Comparison of ENCODE assay signal across 15 cellular contexts in genomic region chr11:118892964-118893363, GRCh38. TPM values are rescaled to one million over a fixed set of nuclear protein-coding genes. Genes with fewer than 3 reads are reported as not detected.
DNase-seq lines count a peak whose midpoint lies in the region; ATAC-seq and TF ChIP-seq lines count a peak whose summit lies in the region.
"Had no signal": no experiment of that assay in that cellular context is flagged by ENCODE, and none has a peak within 500 bp of the region (broad histone marks: within the 10 kb centered on the region; RNA-seq: fewer than 3 reads in every experiment).

No MANE protein-coding gene starts in this region.

- 93 to 100% methylated on average over 1 to 3 of the region's 8 CpGs for WGBS in gastroesophageal sphincter (ENCODE audit: low coverage in 1 of 2), 2 donors

- peaks cover 17% of the 10 kb centered on the region for H3K36me3 Mint-ChIP-seq in activated CD4-positive, alpha-beta T cell treated with anti-CD3 and anti-CD28 coated beads, Interleukin-2, amount 10 ng/mL, durations not matched to agents 24 days and 14 days (ENCODE audit: low read depth)
- H3K36me3 Mint-ChIP-seq in activated T-helper 2 cell treated with anti-CD3 and anti-CD28 coated beads, Interferon-gamma antibody, Interleukin-2, Interleukin-4, amounts not matched to agents 10 μg/mL and 5 μg/mL and 100 μg/mL, durations not matched to agents 14 hours and 24 hours and 36 hours (ENCODE audit: low read depth) = peaks cover 30% of the 10 kb centered on the region
- H3K36me3 Mint-ChIP-seq in naive thymus-derived CD8-positive, alpha-beta T cell = peaks cover 0 to 20% (median 6%) of the 10 kb centered on the region in 3 donors

- POLR2A ChIA-PET in naive thymus-derived CD8-positive, alpha-beta T cell (lab: Charles Lee) = interaction anchor here (0.7 to 7.4 kb wide), 8 partner anchors 8 to 193 kb away, joined by 3 to 130 read pairs (median 6); partner anchors contain the start of gene CXCR5

- peaks cover 3% of the 10 kb centered on the region; the same call in 1 of the 2 replicates for H3K27me3 ChIP-seq in KMS-11 (ENCODE audit: insufficient read depth, low read depth)
- H3K27me3 ChIP-seq in gastroesophageal sphincter = no peaks in the 10 kb centered on the region

- peak overlapping the region; percentile 36; the same call in 1 of the 2 replicates for H3K4me2 ChIP-seq in KMS-11

- no peaks in the 10 kb centered on the region for H3K9me3 ChIP-seq in gastroesophageal sphincter
- H3K9me3 ChIP-seq: lower lobe of right lung, psoas muscle had no signal

- H3K4me1 Mint-ChIP-seq in activated CD4-positive, alpha-beta T cell treated with anti-CD3 and anti-CD28 coated beads, Interleukin-2, amount 10 ng/mL, durations not matched to agents 24 days and 14 days = peaks cover 71% of the 10 kb centered on the region
- H3K4me1 Mint-ChIP-seq in activated T-helper 2 cell treated with anti-CD3 and anti-CD28 coated beads, Interferon-gamma antibody, Interleukin-2, Interleukin-4, amounts not matched to agents 10 μg/mL and 5 μg/mL and 100 μg/mL, durations not matched to agents 14 hours and 24 hours and 36 hours (ENCODE audit: low read depth) = peaks cover 54% of the 10 kb centered on the region
- peaks cover 58 to 99% (median 99%) of the 10 kb centered on the region in 4 donors for H3K4me1 Mint-ChIP-seq in naive thymus-derived CD8-positive, alpha-beta T cell

- H3K79me2 ChIP-seq in KMS-11 (ENCODE audit: insufficient read depth, low read depth) = no peaks in the 10 kb centered on the region

- TF ChIP-seq CTCF in KMS-11 (conservative IDR thresholded peaks at IDR 0.05; ENCODE audit: low read depth, low read length) (no peak), gastroesophageal sphincter (IDR thresholded peaks at IDR 0.05) (no peak)

- H3K27ac ChIP-seq in KMS-11 (no peak overlapping the region), gastroesophageal sphincter (no peak overlapping the region)
- H3K27ac ChIP-seq: lower lobe of right lung, psoas muscle had no signal

- TF ChIP-seq POLR2A in gastroesophageal sphincter (IDR thresholded peaks at IDR 0.05) = no peak

- DNase-seq in activated CD4-positive, alpha-beta T cell treated with anti-CD3 and anti-CD28 coated beads, Interleukin-2, amount 10 ng/mL, durations not matched to agents 24 days and 14 days = no peak
- DNase-seq in activated CD4-positive, alpha-beta T cell treated with anti-CD3 and anti-CD28 coated beads, Interleukin-2, amount 50 U/mL, for 1 hour = no peak
- DNase-seq in activated T-helper 2 cell treated with anti-CD3 and anti-CD28 coated beads, Interferon-gamma antibody, Interleukin-2, Interleukin-4, amounts not matched to agents 10 μg/mL and 5 μg/mL and 100 μg/mL, durations not matched to agents 14 hours and 24 hours and 36 hours (ENCODE audit: low spot score) = no peak
- peak in 1 of 10 donors; percentile 67 for DNase-seq in naive thymus-derived CD8-positive, alpha-beta T cell
- no peak for DNase-seq in DMS79 treated with DMSO at 0.1 percent for 48 hours (lab: John Stamatoyannopoulos, UW)
- no peak for DNase-seq in NCI-H1105 treated with DMSO at 0.1 percent for 48 hours (lab: John Stamatoyannopoulos, UW)
- DNase-seq: Kasumi-1, lower lobe of right lung, psoas muscle had no signal

- H3K36me3 ChIP-seq in KMS-11 (ENCODE audit: insufficient read depth) (no peaks in the 10 kb centered on the region), gastroesophageal sphincter (peaks cover 0 to 42% of the 10 kb centered on the region in 2 donors)

- H3K4me3 ChIP-seq in KMS-11 (IDR thresholded peaks at IDR 0.05; ENCODE audit: insufficient read depth, low read depth, low read length) (no peak overlapping the region), gastroesophageal sphincter (no peak overlapping the region)
- H3K4me3 ChIP-seq: lower lobe of right lung, psoas muscle had no signal

- H3K27ac Mint-ChIP-seq in activated CD4-positive, alpha-beta T cell treated with anti-CD3 and anti-CD28 coated beads, Interleukin-2, amount 10 ng/mL, durations not matched to agents 24 days and 14 days = peak overlapping the region; percentile 84
- peak overlapping the region; percentile 48 for H3K27ac Mint-ChIP-seq in activated T-helper 2 cell treated with anti-CD3 and anti-CD28 coated beads, Interferon-gamma antibody, Interleukin-2, Interleukin-4, amounts not matched to agents 10 μg/mL and 5 μg/mL and 100 μg/mL, durations not matched to agents 14 hours and 24 hours and 36 hours
- H3K27ac Mint-ChIP-seq in naive thymus-derived CD8-positive, alpha-beta T cell = peak overlapping the region; percentile 92 to 99 (median 98)
- H3K27ac Mint-ChIP-seq: nephron had no signal

- no peak for TF ChIP-seq EP300 in gastroesophageal sphincter (IDR thresholded peaks at IDR 0.05)

- peak overlapping the region; percentile 63 for H3K4me3 Mint-ChIP-seq in activated CD4-positive, alpha-beta T cell treated with anti-CD3 and anti-CD28 coated beads, Interleukin-2, amount 10 ng/mL, durations not matched to agents 24 days and 14 days
- no peak overlapping the region for H3K4me3 Mint-ChIP-seq in activated T-helper 2 cell treated with anti-CD3 and anti-CD28 coated beads, Interferon-gamma antibody, Interleukin-2, Interleukin-4, amounts not matched to agents 10 μg/mL and 5 μg/mL and 100 μg/mL, durations not matched to agents 14 hours and 24 hours and 36 hours (ENCODE audit: low read depth)
- H3K4me3 Mint-ChIP-seq in naive thymus-derived CD8-positive, alpha-beta T cell = peak overlapping the region; percentile 62 to 91 (median 77)
- H3K4me3 Mint-ChIP-seq: CD14-positive monocyte, nephron had no signal

- intact Hi-C loops in activated CD4-positive, alpha-beta T cell treated with anti-CD3 and anti-CD28 coated beads, Interleukin-2, amount 10 ng/mL, durations not matched to agents 24 days and 14 days (cut with micrococcal nuclease) = loop anchor here (1.0 to 2.0 kb wide), 2 partner anchors 16 to 23 kb away; no protein-coding TSS in a partner anchor
- intact Hi-C loops in activated T-helper 2 cell treated with anti-CD3 and anti-CD28 coated beads, Interferon-gamma antibody, Interleukin-2, Interleukin-4, amounts not matched to agents 10 μg/mL and 5 μg/mL and 100 μg/mL, durations not matched to agents 14 hours and 24 hours and 36 hours (cut with micrococcal nuclease) = no loop called here

- no peaks in the 10 kb centered on the region for H3K9me3 Mint-ChIP-seq in activated CD4-positive, alpha-beta T cell treated with anti-CD3 and anti-CD28 coated beads, Interleukin-2, amount 10 ng/mL, durations not matched to agents 24 days and 14 days
- H3K9me3 Mint-ChIP-seq in activated T-helper 2 cell treated with anti-CD3 and anti-CD28 coated beads, Interferon-gamma antibody, Interleukin-2, Interleukin-4, amounts not matched to agents 10 μg/mL and 5 μg/mL and 100 μg/mL, durations not matched to agents 14 hours and 24 hours and 36 hours = no peaks in the 10 kb centered on the region
- no peaks in the 10 kb centered on the region for H3K9me3 Mint-ChIP-seq in naive thymus-derived CD8-positive, alpha-beta T cell
- H3K9me3 Mint-ChIP-seq: CD14-positive monocyte, nephron had no signal

- ATAC-seq in naive thymus-derived CD8-positive, alpha-beta T cell = peak; percentile 12 to 31
- no peak for ATAC-seq in gastroesophageal sphincter
- ATAC-seq: psoas muscle had no signal

- peak overlapping the region; percentile 10; the same call in 1 of the 2 replicates for H2AFZ ChIP-seq in KMS-11 (ENCODE audit: low read depth)

- no peaks in the 10 kb centered on the region for H4K20me1 ChIP-seq in KMS-11 (ENCODE audit: insufficient read depth)

- no peak overlapping the region for H3K9ac ChIP-seq in KMS-11

- H3K4me1 ChIP-seq in KMS-11 (ENCODE audit: low read depth, poor library complexity, severe bottlenecking) = peaks cover 15% of the 10 kb centered on the region
- H3K4me1 ChIP-seq in gastroesophageal sphincter = peaks cover 2 to 75% (median 17%) of the 10 kb centered on the region in 3 donors

- no peaks in the 10 kb centered on the region for H3K27me3 Mint-ChIP-seq in activated CD4-positive, alpha-beta T cell treated with anti-CD3 and anti-CD28 coated beads, Interleukin-2, amount 10 ng/mL, durations not matched to agents 24 days and 14 days
- no peaks in the 10 kb centered on the region for H3K27me3 Mint-ChIP-seq in activated T-helper 2 cell treated with anti-CD3 and anti-CD28 coated beads, Interferon-gamma antibody, Interleukin-2, Interleukin-4, amounts not matched to agents 10 μg/mL and 5 μg/mL and 100 μg/mL, durations not matched to agents 14 hours and 24 hours and 36 hours (ENCODE audit: low read depth)
- no peaks in the 10 kb centered on the region for H3K27me3 Mint-ChIP-seq in naive thymus-derived CD8-positive, alpha-beta T cell

RNA-seq across cellular contexts. Expression of gene CXCR5, which starts 9.3 kb away (rescaled TPM):
- 6.1 and 6.4 TPM in 2 replicates for total RNA-seq in activated CD4-positive, alpha-beta T cell treated with anti-CD3 and anti-CD28 coated beads, Interleukin-2, amount 10 ng/mL, durations not matched to agents 24 days and 14 days
- total RNA-seq in activated T-helper 2 cell treated with anti-CD3 and anti-CD28 coated beads, Interferon-gamma antibody, Interleukin-2, Interleukin-4, amounts not matched to agents 10 μg/mL and 5 μg/mL and 100 μg/mL, durations not matched to agents 14 hours and 24 hours and 36 hours = 7.5 and 8.1 TPM in 2 replicates
- 1 to 10 TPM; 3.2 to 3.5 TPM for total RNA-seq in naive thymus-derived CD8-positive, alpha-beta T cell
- under 1 TPM; 0.17 to 0.63 (median 0.29) TPM for polyA plus RNA-seq in naive thymus-derived CD8-positive, alpha-beta T cell
- under 1 TPM in 1 of 4 donors, not detected in 3; 0.08 TPM for total RNA-seq in gastroesophageal sphincter
- total RNA-seq: epithelial cell of proximal tubule, urinary bladder had no signal

RNA-seq across cellular contexts. Expression of gene BCL9L, which starts 32.8 kb away (rescaled TPM):
- 25.1 and 28.5 TPM in 2 replicates for total RNA-seq in activated CD4-positive, alpha-beta T cell treated with anti-CD3 and anti-CD28 coated beads, Interleukin-2, amount 10 ng/mL, durations not matched to agents 24 days and 14 days
- 21.9 and 23.7 TPM in 2 replicates for total RNA-seq in activated T-helper 2 cell treated with anti-CD3 and anti-CD28 coated beads, Interferon-gamma antibody, Interleukin-2, Interleukin-4, amounts not matched to agents 10 μg/mL and 5 μg/mL and 100 μg/mL, durations not matched to agents 14 hours and 24 hours and 36 hours
- total RNA-seq in naive thymus-derived CD8-positive, alpha-beta T cell = 100 to 1,000 TPM; 283 TPM
- 1 to 10 TPM; 3.1 to 8.7 (median 4.3) TPM for polyA plus RNA-seq in naive thymus-derived CD8-positive, alpha-beta T cell
- 10 to 100 TPM; 24.6 to 66.2 (median 30.8) TPM for total RNA-seq in gastroesophageal sphincter

Comparison
In these comparisons a context has a peak if more than half of its experiments do, and no peak if none do; other contexts are left out.
1. H3K27ac Mint-ChIP-seq: peak in every context shown above with its lines; median percentile 98 in naive thymus-derived CD8-positive, alpha-beta T cell; 84 in activated CD4-positive, alpha-beta T cell treated with anti-CD3 and anti-CD28 coated beads, Interleukin-2, amount 10 ng/mL, durations not matched to agents 24 days and 14 days; 48 in activated T-helper 2 cell treated with anti-CD3 and anti-CD28 coated beads, Interferon-gamma antibody, Interleukin-2, Interleukin-4, amounts not matched to agents 10 μg/mL and 5 μg/mL and 100 μg/mL, durations not matched to agents 14 hours and 24 hours and 36 hours.